Comparison of ENCODE assay signal across 15 cellular contexts in the genomic region with DNA sequence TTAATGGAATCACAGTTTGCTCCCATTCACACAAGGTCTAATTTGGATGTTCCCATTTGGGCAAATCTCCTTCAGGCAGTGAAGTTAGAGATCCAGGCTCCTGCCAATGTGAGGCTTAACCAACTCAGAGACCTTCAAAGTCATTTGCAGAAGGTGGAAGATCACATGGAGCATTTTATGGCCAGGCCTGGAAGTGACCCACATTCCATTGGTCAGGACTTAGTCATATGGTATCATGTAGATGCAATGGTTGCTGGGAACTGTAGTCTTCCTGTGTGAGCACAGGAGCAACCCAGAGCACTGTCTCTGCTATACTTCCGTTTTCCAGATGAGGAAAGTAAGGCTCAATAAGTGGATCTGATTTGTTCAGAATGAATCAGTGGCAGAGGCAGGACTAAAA.
A peak's percentile ranks its signal among the peaks of the same experiment; 100 is the strongest.
DNase-seq lines count a peak whose midpoint lies in the region; ATAC-seq lines count a peak whose summit lies in the region.
"Had no signal": no experiment of that assay in that cellular context is flagged by ENCODE, and none has a peak within 500 bp of the region (broad histone marks: within the 10 kb centered on the region; RNA-seq: fewer than 3 reads in every experiment).

No MANE protein-coding gene starts in this region.

- peak; percentile 40 for DNase-seq in NT2/D1 (ENCODE audit: low read depth, low spot score)
- DNase-seq in iPS-NIHi11 (ENCODE audit: low spot score), result peak; percentile 46
- DNase-seq in HuH-7.5 (ENCODE audit: low spot score), result no peak
- DNase-seq in immature natural killer cell, result no peak
- DNase-seq: foreskin keratinocyte, NCI-H446, nephron progenitor cell, testis had no signal

- H3K36me3 ChIP-seq in NT2/D1 (ENCODE audit: insufficient read depth, insufficient read length, low read length), result no peaks in the 10 kb centered on the region

- ATAC-seq in GM19351 (IDR thresholded peaks at IDR 0.05; ENCODE audit: unreplicated experiment) (peak; percentile 59), HG02798 (IDR thresholded peaks at IDR 0.05; ENCODE audit: poor library complexity, unreplicated experiment) (peak; percentile 64), GM21723 (IDR thresholded peaks at IDR 0.05; ENCODE audit: unreplicated experiment) (no peak), HG03097 (IDR thresholded peaks at IDR 0.05; ENCODE audit: low FRiP score, unreplicated experiment) (no peak)
- ATAC-seq: activated CD4-positive, CD25-positive, alpha-beta regulatory T cell treated with anti-CD3 and anti-CD28 coated beads, Interleukin-2, amount 50 U/mL, for 24 hours; foreskin keratinocyte had no signal

- peaks cover 0 to 1% (median 0%) of the 10 kb centered on the region in 6 donors for H3K9me3 Mint-ChIP-seq in immature natural killer cell
- H3K9me3 Mint-ChIP-seq: dendritic cell treated with granulocyte-macrophage colony-stimulating factor and Interleukin-4, amounts not matched to agents 40 ng/mL and 50 ng/mL, for 4 days had no signal

- H3K36me3 Mint-ChIP-seq in immature natural killer cell, result no peaks in the 10 kb centered on the region

- no peaks in the 10 kb centered on the region for H3K4me1 ChIP-seq in NT2/D1 (ENCODE audit: insufficient read depth, insufficient read length)
- H3K4me1 ChIP-seq: foreskin keratinocyte, testis had no signal

- H3K4me3 ChIP-seq in NT2/D1 (ENCODE audit: insufficient read length, low read depth), result no peak overlapping the region
- H3K4me3 ChIP-seq: SK-N-MC, testis had no signal

- H3K9ac ChIP-seq in NT2/D1 (ENCODE audit: insufficient read length, low read depth), result no peak overlapping the region

- H3K4me3 Mint-ChIP-seq in immature natural killer cell, result no peak overlapping the region
- H3K4me3 Mint-ChIP-seq: dendritic cell treated with granulocyte-macrophage colony-stimulating factor and Interleukin-4, amounts not matched to agents 40 ng/mL and 50 ng/mL, for 4 days; nephron progenitor cell had no signal

- no peaks in the 10 kb centered on the region for H3K4me1 Mint-ChIP-seq in immature natural killer cell
- H3K4me1 Mint-ChIP-seq: nephron progenitor cell had no signal

- H3K27me3 Mint-ChIP-seq in immature natural killer cell (ENCODE audit: low read depth in 3 of 3), result peaks cover 2 to 13% (median 5%) of the 10 kb centered on the region in 3 donors
- H3K27me3 Mint-ChIP-seq: dendritic cell treated with granulocyte-macrophage colony-stimulating factor and Interleukin-4, amounts not matched to agents 40 ng/mL and 50 ng/mL, for 4 days had no signal

- peaks cover 6% of the 10 kb centered on the region; the same call in 1 of the 2 replicates for H3K9me3 ChIP-seq in NT2/D1 (ENCODE audit: insufficient read depth, low read length)
- H3K9me3 ChIP-seq: testis had no signal

- no peak overlapping the region for H3K27ac Mint-ChIP-seq in immature natural killer cell
- H3K27ac Mint-ChIP-seq: dendritic cell treated with granulocyte-macrophage colony-stimulating factor and Interleukin-4, amounts not matched to agents 40 ng/mL and 50 ng/mL, for 4 days; nephron progenitor cell had no signal

- no peaks in the 10 kb centered on the region for H3K27me3 ChIP-seq in NT2/D1 (ENCODE audit: insufficient read depth, insufficient read length)
- H3K27me3 ChIP-seq: foreskin keratinocyte, testis had no signal

Comparison
In these comparisons a context has a peak if more than half of its experiments do, and no peak if none do; other contexts are left out.
1. ATAC-seq: peak in GM19351 (single experiment) and HG02798 (single experiment); none in GM21723 (single experiment) and HG03097 (single experiment).
2. DNase-seq: peak in NT2/D1 (single experiment) and iPS-NIHi11 (single experiment); none in HuH-7.5 (single experiment) and immature natural killer cell (0 of 3).